33 cellular contexts compared by ENCODE assay signal in genomic region chrX:37491686-37492085, GRCh38.
DNase-seq lines count a peak whose midpoint lies in the region; ATAC-seq and TF ChIP-seq lines count a peak whose summit lies in the region.
"Had no signal": no experiment of that assay in that cellular context is flagged by ENCODE, and none has a peak within 500 bp of the region (broad histone marks: within the 10 kb centered on the region; RNA-seq: fewer than 3 reads in every experiment).

No MANE protein-coding gene starts in this region.

- WGBS in right cardiac atrium, result 99% methylated on average over 34 of the region's 34 CpGs
- WGBS in adrenal gland, 4 donors, result 94 to 97% (median 97%) methylated on average over 15 to 28 of the region's 34 CpGs

- no peak for TF ChIP-seq POLR2A in adrenal gland (IDR thresholded peaks at IDR 0.05)

- H3K36me3 ChIP-seq in H7 (replicated peaks; ENCODE audit: control insufficient read depth, insufficient read depth, low read length) (no peaks in the 10 kb centered on the region), adrenal gland (replicated peaks in 1 of 2) (no peaks in the 10 kb centered on the region)
- H3K36me3 ChIP-seq: BE2C; BLaER1; BLaER1 treated with 17β-estradiol and CSF1 and Interleukin-3, amounts not matched to agents 10 nM and 100 nM had no signal

- TF ChIP-seq CTCF in adrenal gland (IDR thresholded peaks at IDR 0.05), result no peak

- H3K9me3 ChIP-seq in right cardiac atrium (ENCODE audit: control insufficient read depth, low read length) (no peaks in the 10 kb centered on the region), adrenal gland (replicated peaks in 1 of 3) (no peaks in the 10 kb centered on the region)
- H3K9me3 ChIP-seq: A549, BE2C, BLaER1, Caco-2 had no signal

- ATAC-seq in right cardiac atrium (no peak), Right ventricle myocardium inferior (no peak)
- ATAC-seq: A549; CD8-positive, alpha-beta T cell had no signal

- no peak overlapping the region for H3K27ac ChIP-seq in right cardiac atrium (ENCODE audit: low read length)
- no peak overlapping the region for H3K27ac ChIP-seq in adrenal gland
- H3K27ac ChIP-seq: 22Rv1; A549; BLaER1; BLaER1 treated with 17β-estradiol and CSF1 and Interleukin-3, amounts not matched to agents 10 nM and 100 nM; C4-2B had no signal

- intact Hi-C loops in right cardiac atrium (cut with DNase I) (no loop called here), Right ventricle myocardium inferior (cut with DNase I) (no loop called here), posterior vena cava (cut with DNase I) (no loop called here), adrenal gland (cut with DNase I) (no loop called here)

- H3K4me3 ChIP-seq in right cardiac atrium (ENCODE audit: low read length), result no peak overlapping the region
- H3K4me3 ChIP-seq in H7 (ENCODE audit: insufficient read depth, low read depth, low read length), result no peak overlapping the region
- H3K4me3 ChIP-seq in adrenal gland, result no peak overlapping the region
- H3K4me3 ChIP-seq: A549; BLaER1; BLaER1 treated with 17β-estradiol and CSF1 and Interleukin-3, amounts not matched to agents 10 nM and 100 nM had no signal

- DNase-seq in activated gamma-delta T cell (lab: John Stamatoyannopoulos, UW), result peak; percentile 4
- no peak for DNase-seq in activated gamma-delta T cell treated with Interleukin-2 at 50 U/mL for 16 hours
- peak in 2 of 3 donors; percentile 32 to 50 for DNase-seq in right cardiac atrium
- DNase-seq in Right ventricle myocardium inferior (ENCODE audit: missing footprints), result no peak
- DNase-seq in H7, result peak; percentile 14
- DNase-seq in posterior vena cava (ENCODE audit: low spot score), result peak; percentile 72
- no peak for DNase-seq in adrenal gland
- DNase-seq in nucleus accumbens (lab: John Stamatoyannopoulos, UW), result no peak
- DNase-seq: 8988T; ACHN; AML-193; BE2C; C1 segment of cervical spinal cord; Caco-2; Calu3; CD4-positive, alpha-beta memory T cell; CD4-positive, alpha-beta T cell; CD4-positive, CD25-positive, alpha-beta regulatory T cell; CD8-positive, alpha-beta memory T cell; CD8-positive, alpha-beta T cell; COR-L47; DMS 273 treated with DMSO at 0.1 percent for 48 hours; DMS153; DMS53; DMS79; DMS79 treated with DMSO at 0.1 percent for 48 hours; DND-41; EL had no signal

- H3K27me3 ChIP-seq in right cardiac atrium (ENCODE audit: control insufficient read depth, insufficient read depth) (no peaks in the 10 kb centered on the region), H7 (ENCODE audit: control insufficient read depth, insufficient read depth, low read length) (no peaks in the 10 kb centered on the region), adrenal gland (no peaks in the 10 kb centered on the region)
- H3K27me3 ChIP-seq: BE2C; BLaER1; BLaER1 treated with 17β-estradiol and CSF1 and Interleukin-3, amounts not matched to agents 10 nM and 100 nM had no signal

- H3K4me1 ChIP-seq in right cardiac atrium (ENCODE audit: control insufficient read depth, insufficient read depth, low read length), result no peaks in the 10 kb centered on the region
- no peaks in the 10 kb centered on the region for H3K4me1 ChIP-seq in adrenal gland (replicated peaks in 1 of 2)
- H3K4me1 ChIP-seq: A549; BE2C; BLaER1; BLaER1 treated with 17β-estradiol and CSF1 and Interleukin-3, amounts not matched to agents 10 nM and 100 nM; Caco-2 had no signal

Comparison
In these comparisons a context has a peak if more than half of its experiments do, and no peak if none do; other contexts are left out.
1. DNase-seq: peak in activated gamma-delta T cell (single experiment), right cardiac atrium (2 of 3), H7 (single experiment) and posterior vena cava (single experiment); none in activated gamma-delta T cell treated with Interleukin-2 at 50 U/mL for 16 hours (single experiment), Right ventricle myocardium inferior (single experiment), adrenal gland (0 of 7) and nucleus accumbens (0 of 56).